Comparison of ENCODE assay signal across 9 cellular contexts in genomic region chr1:91582431-91582921, GRCh38.
DNase-seq lines count a peak whose midpoint lies in the region; ATAC-seq and TF ChIP-seq lines count a peak whose summit lies in the region.
"Had no signal": no experiment of that assay in that cellular context is flagged by ENCODE, and none has a peak within 500 bp of the region (broad histone marks: within the 10 kb centered on the region; RNA-seq: fewer than 3 reads in every experiment).

No MANE protein-coding gene starts in this region.

- H3K4me3 ChIP-seq in astrocyte of the spinal cord (ENCODE audit: low read depth, low read length) (no peak overlapping the region), upper lobe of right lung (no peak overlapping the region)

- no peaks in the 10 kb centered on the region for H3K4me1 ChIP-seq in upper lobe of right lung

- in situ Hi-C loops in astrocyte of the spinal cord (cut with HindIII; ENCODE audit: low sequenced_read_pairs) = no loop called here

- H3K36me3 ChIP-seq in upper lobe of right lung = no peaks in the 10 kb centered on the region

- no peak for TF ChIP-seq CTCF in 22Rv1 (IDR thresholded peaks at IDR 0.05)
- TF ChIP-seq CTCF in astrocyte of the spinal cord (IDR thresholded peaks at IDR 0.05; ENCODE audit: low read depth, low read length) = no peak
- no peak for TF ChIP-seq CTCF in upper lobe of right lung (IDR thresholded peaks at IDR 0.05)

- intact Hi-C loops in upper lobe of right lung (cut with DNase I) = no loop called here

- ATAC-seq in HG02588 (IDR thresholded peaks at IDR 0.05; ENCODE audit: unreplicated experiment) (no peak), upper lobe of right lung (no peak)

- no peaks in the 10 kb centered on the region for H3K9me3 ChIP-seq in upper lobe of right lung

- H3K27me3 ChIP-seq in upper lobe of right lung = no peaks in the 10 kb centered on the region

- DNase-seq in HK-2 (ENCODE audit: unreplicated experiment) = peak; percentile 49
- DNase-seq in astrocyte of the spinal cord (ENCODE audit: low read depth, low spot score) = peak; percentile 80
- peak; percentile 99 for DNase-seq in kidney tubule cell (ENCODE audit: low spot score)
- no peak for DNase-seq in upper lobe of right lung
- no peak for DNase-seq in NCI-H2081 treated with DMSO at 0.1 percent for 48 hours (lab: John Stamatoyannopoulos, UW)
- no peak for DNase-seq in NCI-H1694 treated with DMSO at 0.1 percent for 48 hours (lab: John Stamatoyannopoulos, UW)
- DNase-seq: substantia nigra had no signal

- H3K27ac ChIP-seq in 22Rv1 (peak overlapping the region; percentile 50), upper lobe of right lung (no peak overlapping the region)

Comparison
In these comparisons a context has a peak if more than half of its experiments do, and no peak if none do; other contexts are left out.
1. DNase-seq: peak in HK-2 (single experiment), astrocyte of the spinal cord (single experiment) and kidney tubule cell (single experiment); none in upper lobe of right lung (single experiment), NCI-H2081 treated with DMSO at 0.1 percent for 48 hours (single experiment) and NCI-H1694 treated with DMSO at 0.1 percent for 48 hours (single experiment).